Comparison of ENCODE assay signal across 8 cellular contexts in the genomic region with DNA sequence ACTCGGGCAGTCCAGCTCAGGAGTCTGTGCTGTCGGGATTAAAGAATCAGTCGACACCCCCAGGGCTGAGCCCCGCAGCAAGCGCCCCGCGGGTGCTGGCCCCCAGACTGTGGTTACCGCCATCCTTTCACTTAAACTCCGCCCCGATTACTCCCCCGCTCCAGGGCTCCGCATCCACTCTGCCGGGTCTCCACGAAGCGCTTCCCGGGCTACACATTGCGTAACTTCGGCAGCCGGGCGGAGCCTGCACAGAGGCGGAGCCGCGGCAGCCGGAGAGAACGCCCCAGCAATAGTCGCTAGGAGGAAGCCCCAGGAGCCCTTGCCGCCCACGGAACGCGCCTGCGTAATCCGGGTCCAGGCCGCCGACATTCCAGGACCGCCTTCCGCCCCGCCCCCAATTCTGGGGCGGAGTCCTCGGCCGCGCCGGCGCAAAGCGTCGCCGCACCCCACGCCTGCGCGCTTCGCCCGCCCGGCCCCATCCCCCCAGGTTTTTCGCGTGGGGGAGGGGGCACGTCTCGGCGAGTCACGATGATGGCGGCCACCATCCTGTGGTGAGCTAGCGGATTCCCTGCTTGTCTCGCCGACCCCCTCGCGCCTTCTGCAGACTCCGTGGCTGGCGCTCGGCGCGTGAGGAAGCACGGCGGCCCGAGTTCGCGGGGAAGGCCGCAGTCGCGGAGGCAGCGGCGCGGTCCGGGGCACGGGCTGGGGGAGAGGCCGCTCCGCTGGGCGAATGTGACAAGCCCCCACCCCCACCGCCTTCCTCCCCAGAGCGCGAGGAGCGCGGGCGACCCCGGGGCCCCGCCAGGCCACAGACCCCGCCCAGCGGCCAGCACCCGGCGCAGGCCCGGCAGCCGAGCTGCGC. TPM values are rescaled to one million over a fixed set of nuclear protein-coding genes. Genes with fewer than 3 reads are reported as not detected.
DNase-seq lines count a peak whose midpoint lies in the region; ATAC-seq, FAIRE-seq and TF ChIP-seq lines count a peak whose summit lies in the region.

A gene (plus strand): TSS at position 521 of the 862 bp plus-strand sequence. CDS start 351 bp downstream, outside the sequence.

- H4K20me1 ChIP-seq in smooth muscle cell (ENCODE audit: low read depth): peaks cover 42% of the 10 kb centered on the region

- CTCF ChIA-PET in AG04449 (lab: Yijun Ruan, JAX): interaction anchor here (1.2 to 1.6 kb wide), 2 partner anchors 16 to 100 kb away, joined by 3 to 4 read pairs; no protein-coding TSS in a partner anchor

- peak; percentile 90 for DNase-seq in AG04449 (ENCODE audit: low read depth, low spot score)
- peak; percentile 97 for DNase-seq in NCI-H2227 treated with DMSO at 0.1 percent for 48 hours (lab: John Stamatoyannopoulos, UW)
- DNase-seq in bronchial epithelial cell (ENCODE audit: low read depth): peak; percentile 95
- peak; percentile 94 for DNase-seq in iPS-NIHi11 (ENCODE audit: low spot score)
- peak; percentile 98 for DNase-seq in smooth muscle cell (lab: John Stamatoyannopoulos, UW; ENCODE audit: unreplicated experiment)

- peak; percentile 90 for ATAC-seq in GM18907 (IDR thresholded peaks at IDR 0.05; ENCODE audit: unreplicated experiment)
- peak; percentile 88 for ATAC-seq in HG03159 (IDR thresholded peaks at IDR 0.05; ENCODE audit: unreplicated experiment)

- no peak for TF ChIP-seq CTCF in AG04449 (IDR thresholded peaks at IDR 0.05; ENCODE audit: insufficient read depth, low read length, missing control alignments)
- no peak for TF ChIP-seq CTCF in WI38 (IDR thresholded peaks at IDR 0.05; ENCODE audit: low read depth, low read length)
- no peak for TF ChIP-seq CTCF in bronchial epithelial cell (IDR thresholded peaks at IDR 0.05; ENCODE audit: insufficient read depth, low read length, severe bottlenecking)
- TF ChIP-seq CTCF in smooth muscle cell (IDR thresholded peaks at IDR 0.05; ENCODE audit: borderline replicate concordance, insufficient read depth, poor library complexity, severe bottlenecking): no peak

- FAIRE-seq in bronchial epithelial cell (lab: Jason Lieb, UNC): no peak

- H3K27me3 ChIP-seq in bronchial epithelial cell (ENCODE audit: control insufficient read depth, insufficient read depth, low read length) (no peaks in the 10 kb centered on the region), smooth muscle cell (ENCODE audit: low read depth) (no peaks in the 10 kb centered on the region)

- peak within 1 kb of the TSS; percentile 88 for H2AFZ ChIP-seq in smooth muscle cell (ENCODE audit: low read depth)

- H3K36me3 ChIP-seq in bronchial epithelial cell (ENCODE audit: control insufficient read depth, insufficient read depth, low read length) (no peaks in the 10 kb centered on the region), smooth muscle cell (ENCODE audit: low read depth) (no peaks in the 10 kb centered on the region)

- POLR2A ChIA-PET in AG04449 (lab: Yijun Ruan, JAX): interaction anchor here (1.5 to 3.2 kb wide), 2 partner anchors 20 to 31 kb away, joined by 3 to 11 read pairs; no protein-coding TSS in a partner anchor

- H3K27ac ChIP-seq in smooth muscle cell (ENCODE audit: low read depth): peak within 1 kb of the TSS; percentile 98

- under 1% methylated on average over 69 of the region's 100 CpGs for WGBS in smooth muscle cell (ENCODE audit: low lambda C conversion rate)

- H3K4me2 ChIP-seq in smooth muscle cell: peak within 1 kb of the TSS; percentile 97

- peaks cover 49% of the 10 kb centered on the region for H3K79me2 ChIP-seq in smooth muscle cell (ENCODE audit: low read depth)

- H3K4me3 ChIP-seq in AG04449 (ENCODE audit: low read depth, low read length) (peak within 1 kb of the TSS; percentile 94), WI38 (ENCODE audit: low read depth, low read length) (peak within 1 kb of the TSS; percentile 87), bronchial epithelial cell (ENCODE audit: low read depth, low read length) (peak within 1 kb of the TSS; percentile 99), smooth muscle cell (peak within 1 kb of the TSS; percentile 91)

- peaks cover 18% of the 10 kb centered on the region for H3K4me1 ChIP-seq in smooth muscle cell (ENCODE audit: low read depth)

- H3K9ac ChIP-seq in smooth muscle cell (ENCODE audit: low read depth): peak within 1 kb of the TSS; percentile 97

- H3K9me3 ChIP-seq in smooth muscle cell (replicated peaks; ENCODE audit: low read depth): no peaks in the 10 kb centered on the region

- H3F3A ChIP-seq in smooth muscle cell (ENCODE audit: low read depth): no peaks in the 10 kb centered on the region

RNA-seq across cellular contexts. Expression of the gene that starts here (rescaled TPM):
- total RNA-seq in bronchial epithelial cell (157 and 207 TPM in 2 replicates), smooth muscle cell (112 and 116 TPM in 2 replicates)
- polyA plus RNA-seq in smooth muscle cell: 11.0 and 20.9 TPM in 2 replicates

Comparison
In these comparisons a context has a peak if more than half of its experiments do, and no peak if none do; other contexts are left out.
1. Peak in every context shown above with its lines: DNase-seq, ATAC-seq, H3K4me3 ChIP-seq and H3K27ac ChIP-seq.